Comparison of ENCODE assay signal across 1 cellular context in the genomic region with DNA sequence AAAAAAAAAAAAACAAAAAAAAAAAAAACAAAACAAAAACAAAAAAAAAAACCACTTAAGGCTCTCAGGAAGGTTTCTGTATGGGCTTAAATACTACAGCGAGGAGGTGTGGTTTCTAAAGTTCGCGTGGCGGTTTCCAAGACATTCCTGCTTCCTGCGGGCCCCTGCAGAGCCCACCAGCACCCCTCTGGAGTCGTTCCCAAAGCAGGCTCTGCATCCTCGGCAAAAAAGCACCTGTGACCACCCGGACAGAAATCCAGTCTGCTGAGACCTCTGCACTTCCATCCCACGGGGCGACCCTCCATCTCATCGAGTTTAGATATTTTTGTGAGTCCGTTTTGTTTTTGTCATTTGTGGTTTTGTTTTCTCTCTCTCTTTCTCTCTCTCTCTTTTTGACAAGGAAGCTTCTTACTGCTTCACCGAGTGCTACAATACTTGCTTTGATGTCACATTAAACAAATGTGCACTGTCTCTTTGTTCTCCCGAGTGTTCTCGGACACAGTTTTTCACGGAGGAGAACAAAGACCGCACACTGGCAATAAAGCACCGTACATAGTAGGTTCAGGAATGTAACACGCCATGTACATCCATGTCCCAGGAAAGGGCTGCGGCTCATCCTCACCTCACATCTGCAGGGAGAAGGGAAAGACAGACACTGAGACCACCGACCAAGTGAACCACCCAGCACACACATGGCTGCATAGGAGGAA.
TF ChIP-seq lines count a peak whose summit lies in the region.

No MANE protein-coding gene starts in this region.

TF ChIP-seq in K562, 482 proteins besides CTCF, POLR2A, EP300 and RAD21 (continued from another document):
- TF ChIP-seq, protein P1, sequence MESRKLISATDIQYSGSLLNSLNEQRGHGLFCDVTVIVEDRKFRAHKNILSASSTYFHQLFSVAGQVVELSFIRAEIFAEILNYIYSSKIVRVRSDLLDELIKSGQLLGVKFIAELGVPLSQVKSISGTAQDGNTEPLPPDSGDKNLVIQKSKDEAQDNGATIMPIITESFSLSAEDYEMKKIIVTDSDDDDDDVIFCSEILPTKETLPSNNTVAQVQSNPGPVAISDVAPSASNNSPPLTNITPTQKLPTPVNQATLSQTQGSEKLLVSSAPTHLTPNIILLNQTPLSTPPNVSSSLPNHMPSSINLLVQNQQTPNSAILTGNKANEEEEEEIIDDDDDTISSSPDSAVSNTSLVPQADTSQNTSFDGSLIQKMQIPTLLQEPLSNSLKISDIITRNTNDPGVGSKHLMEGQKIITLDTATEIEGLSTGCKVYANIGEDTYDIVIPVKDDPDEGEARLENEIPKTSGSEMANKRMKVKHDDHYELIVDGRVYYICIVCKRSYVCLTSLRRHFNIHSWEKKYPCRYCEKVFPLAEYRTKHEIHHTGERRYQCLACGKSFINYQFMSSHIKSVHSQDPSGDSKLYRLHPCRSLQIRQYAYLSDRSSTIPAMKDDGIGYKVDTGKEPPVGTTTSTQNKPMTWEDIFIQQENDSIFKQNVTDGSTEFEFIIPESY (CRISPR knock-in tag; IDR thresholded peaks at IDR 0.05), result peak; percentile 12; the same call in 1 of the 2 replicates
